8 cellular contexts compared by ENCODE assay signal in genomic region chr4:139556071-139556734, GRCh38. TPM values are rescaled to one million over a fixed set of nuclear protein-coding genes. Genes with fewer than 3 reads are reported as not detected.
DNase-seq lines count a peak whose midpoint lies in the region; ATAC-seq and TF ChIP-seq lines count a peak whose summit lies in the region.

SETD7 (minus strand) TSS chr4:139556219; CDS start chr4:139556137, 82 bp downstream.

- H3K79me2 ChIP-seq in H9 (ENCODE audit: insufficient read depth, low read length): no peaks in the 10 kb centered on the region
- peaks cover 12% of the 10 kb centered on the region for H3K79me2 ChIP-seq in trophoblast cell (ENCODE audit: control insufficient read depth, insufficient read depth, low read length, poor library complexity)

- H3K4ac ChIP-seq in H9 (ENCODE audit: low read depth, low read length): no peak within 1 kb of the TSS
- peak within 1 kb of the TSS; percentile 93 for H3K4ac ChIP-seq in trophoblast cell (ENCODE audit: low read depth, low read length)

- H3K36me3 Mint-ChIP-seq in H9 (ENCODE audit: insufficient read depth in 1 of 3, low read depth in 3 of 3): no peaks in the 10 kb centered on the region; a peak in 2 of 7 replicates
- peaks cover 1% of the 10 kb centered on the region for H3K36me3 Mint-ChIP-seq in T-helper 1 cell treated with Interleukin-12 subunit alpha and Interleukin-12 subunit beta and Interleukin-4 antibody, amounts not matched to agents 30 μg/mL and 1 μg/mL, for 36 hours (ENCODE audit: low read depth)

- H2BK120ac ChIP-seq in H9 (ENCODE audit: low read depth, low read length, poor library complexity, severe bottlenecking): no peak within 1 kb of the TSS
- peak within 1 kb of the TSS; percentile 96 for H2BK120ac ChIP-seq in trophoblast cell (ENCODE audit: insufficient read depth, low read length, poor library complexity)

- H3K27ac ChIP-seq in H9 (ENCODE audit: insufficient read length, low read depth, low read length) (no peak within 1 kb of the TSS), heart right ventricle (peak within 1 kb of the TSS; percentile 92 to 99 (median 98)), trophoblast cell (ENCODE audit: low read depth, low read length) (peak within 1 kb of the TSS; percentile 75)

- no peak within 1 kb of the TSS for H3T11ph ChIP-seq in H9 (ENCODE audit: low read length)

- H3K14ac ChIP-seq in H9 (ENCODE audit: insufficient read depth, low read length) (peak within 1 kb of the TSS; percentile 89), trophoblast cell (ENCODE audit: low read length) (peak within 1 kb of the TSS; percentile 95)

- H3K4me2 ChIP-seq in H9 (ENCODE audit: insufficient read depth, insufficient read length, low read length) (peak within 1 kb of the TSS; percentile 73), trophoblast cell (ENCODE audit: low read length) (peak within 1 kb of the TSS; percentile 95)

- no peaks in the 10 kb centered on the region for H4K20me1 ChIP-seq in H9 (ENCODE audit: control insufficient read depth, insufficient read depth, insufficient read length)

- H2BK15ac ChIP-seq in H9 (ENCODE audit: low read depth, low read length): no peak within 1 kb of the TSS

- H3K4me1 ChIP-seq in H9 (ENCODE audit: insufficient read depth, low read length) (peaks cover 5% of the 10 kb centered on the region), heart right ventricle (peaks cover 10 to 77% (median 62%) of the 10 kb centered on the region in 9 donors), trophoblast cell (ENCODE audit: control insufficient read depth in 1 of 2, insufficient read depth in 2 of 2, low read length in 2 of 2) (peaks cover 8 to 12% of the 10 kb centered on the region in 2 experiments)

- peak; percentile 66 to 81 (median 75) for ATAC-seq in heart right ventricle

- H3K9me3 ChIP-seq in H9 (ENCODE audit: control insufficient read depth, low read depth, low read length) (no peaks in the 10 kb centered on the region), heart right ventricle (no peaks in the 10 kb centered on the region), trophoblast cell (ENCODE audit: insufficient read depth, low read depth, low read length) (no peaks in the 10 kb centered on the region)

- H3K23ac ChIP-seq in H9 (ENCODE audit: insufficient read length, low read depth, low read length): no peak within 1 kb of the TSS
- no peak within 1 kb of the TSS for H3K23ac ChIP-seq in trophoblast cell (ENCODE audit: low read length)

- no peak within 1 kb of the TSS for H2BK20ac ChIP-seq in H9 (ENCODE audit: low read depth, low read length, poor library complexity, severe bottlenecking)

- H4K8ac ChIP-seq in H9 (replicated peaks; ENCODE audit: insufficient read length, low read depth, low read length) (no peak within 1 kb of the TSS), trophoblast cell (ENCODE audit: low read depth, low read length) (peak within 1 kb of the TSS; percentile 95)

- H3K4me1 Mint-ChIP-seq in H9: peaks cover 27 to 42% of the 10 kb centered on the region in 2 experiments
- H3K4me1 Mint-ChIP-seq in T-helper 1 cell treated with Interleukin-12 subunit alpha and Interleukin-12 subunit beta and Interleukin-4 antibody, amounts not matched to agents 30 μg/mL and 1 μg/mL, for 36 hours (ENCODE audit: low read depth): peaks cover 43% of the 10 kb centered on the region

- H4K91ac ChIP-seq in H9 (ENCODE audit: insufficient read length, low read depth, low read length): no peak within 1 kb of the TSS
- peak within 1 kb of the TSS; percentile 97 for H4K91ac ChIP-seq in trophoblast cell (ENCODE audit: low read depth, low read length)

- peak within 1 kb of the TSS; percentile 65 for H3K18ac ChIP-seq in H9 (ENCODE audit: insufficient read length, low read depth, low read length)
- peak within 1 kb of the TSS; percentile 99 for H3K18ac ChIP-seq in trophoblast cell (ENCODE audit: low read length)

- intact Hi-C loops in heart right ventricle (cut with DNase I): loop anchor here in 3 of 10 donors (2.0 to 5.0 kb wide), 3 partner anchors 59 to 104 kb away; partner anchors contain the start of gene RAB33B (in 2 of the 3)

- peaks cover 0 to 3% of the 10 kb centered on the region in 2 experiments; a peak in 2 of 5 replicates for H3K9me3 Mint-ChIP-seq in H9
- no peaks in the 10 kb centered on the region for H3K9me3 Mint-ChIP-seq in T-helper 1 cell treated with Interleukin-12 subunit alpha and Interleukin-12 subunit beta and Interleukin-4 antibody, amounts not matched to agents 30 μg/mL and 1 μg/mL, for 36 hours

- peaks cover 86% of the 10 kb centered on the region for H3K27me3 Mint-ChIP-seq in H9 (ENCODE audit: low read depth)
- H3K27me3 Mint-ChIP-seq in T-helper 1 cell treated with Interleukin-12 subunit alpha and Interleukin-12 subunit beta and Interleukin-4 antibody, amounts not matched to agents 30 μg/mL and 1 μg/mL, for 36 hours (ENCODE audit: low read depth): peaks cover 14% of the 10 kb centered on the region

- no peak within 1 kb of the TSS for H3K56ac ChIP-seq in H9 (ENCODE audit: insufficient read length, low read depth, low read length)

- H3K4me3 Mint-ChIP-seq in H9: peak within 1 kb of the TSS; percentile 87 to 98
- peak within 1 kb of the TSS; percentile 95 for H3K4me3 Mint-ChIP-seq in T-helper 1 cell treated with Interleukin-12 subunit alpha and Interleukin-12 subunit beta and Interleukin-4 antibody, amounts not matched to agents 30 μg/mL and 1 μg/mL, for 36 hours

- H2BK5ac ChIP-seq in H9 (ENCODE audit: insufficient read length, low read length): no peak within 1 kb of the TSS
- peak within 1 kb of the TSS; percentile 74 for H2BK5ac ChIP-seq in trophoblast cell (ENCODE audit: low read depth, low read length, poor library complexity)

- no peak within 1 kb of the TSS for H2AFZ ChIP-seq in H9 (ENCODE audit: low read length)
- peak within 1 kb of the TSS; percentile 91 for H2AFZ ChIP-seq in trophoblast cell (ENCODE audit: insufficient read depth, low read length, poor library complexity)

- H3K36me3 ChIP-seq in heart right ventricle (no peaks in the 10 kb centered on the region), trophoblast cell (ENCODE audit: control insufficient read depth in 1 of 2, insufficient read depth in 2 of 2, low read length in 2 of 2) (no peaks in the 10 kb centered on the region)

- H3K79me1 ChIP-seq in H9 (ENCODE audit: insufficient read depth, low read depth, low read length, poor library complexity, severe bottlenecking) (no peaks in the 10 kb centered on the region), trophoblast cell (ENCODE audit: low read length) (peaks cover 16% of the 10 kb centered on the region)

- H2BK12ac ChIP-seq in H9 (ENCODE audit: insufficient read length, low read depth, low read length) (no peak within 1 kb of the TSS), trophoblast cell (ENCODE audit: low read length) (peak within 1 kb of the TSS; percentile 51)

- H2AK5ac ChIP-seq in H9 (ENCODE audit: insufficient read length, low read length) (no peak within 1 kb of the TSS), trophoblast cell (ENCODE audit: low read length) (peak within 1 kb of the TSS; percentile 90)

- H4K12ac ChIP-seq in trophoblast cell (ENCODE audit: low read depth, low read length): peak within 1 kb of the TSS; percentile 89

- peak within 1 kb of the TSS; percentile 52 for H3K9ac ChIP-seq in H9 (ENCODE audit: extremely low read depth, insufficient read length, low read length)
- H3K9ac ChIP-seq in trophoblast cell (ENCODE audit: low read length): peak within 1 kb of the TSS; percentile 90

- DNase-seq in DMS114 treated with DMSO at 0.1 percent for 48 hours (lab: John Stamatoyannopoulos, UW; ENCODE audit: unreplicated experiment) (peak; percentile 10), H9 (peak; percentile 88), NCI-H1092 treated with DMSO at 0.1 percent for 48 hours (lab: John Stamatoyannopoulos, UW) (peak; percentile 76), amygdala (lab: John Stamatoyannopoulos, UW) (peak in 53 of 56 donors; percentile 15 to 87 (median 69)), heart right ventricle (peak; percentile 80 to 83), trophoblast cell (peak; percentile 80 to 86), ureter (ENCODE audit: low spot score) (peak; percentile 83)

- peaks cover 25% of the 10 kb centered on the region for H3K27me3 ChIP-seq in H9 (ENCODE audit: insufficient read depth, low read length)
- no peaks in the 10 kb centered on the region for H3K27me3 ChIP-seq in heart right ventricle
- H3K27me3 ChIP-seq in trophoblast cell (ENCODE audit: insufficient read depth, low read length): peaks cover 18% of the 10 kb centered on the region

- peaks cover 19% of the 10 kb centered on the region for H3K23me2 ChIP-seq in H9 (ENCODE audit: insufficient read length, low read depth, low read length, poor library complexity, severe bottlenecking)

- no CpG with 5 or more reads among the region's 63 CpGs for WGBS in H9 (ENCODE audit: extremely low coverage, insufficient read length, low lambda C conversion rate)
- WGBS in heart right ventricle, 2 donors: 0% methylated on average over 57 to 63 of the region's 63 CpGs
- WGBS in trophoblast cell (ENCODE audit: extremely low coverage, insufficient coverage, insufficient read length): no CpG with 5 or more reads among the region's 63 CpGs

- H3K4me3 ChIP-seq in heart right ventricle (peak within 1 kb of the TSS; percentile 65 to 98 (median 92)), trophoblast cell (ENCODE audit: low read depth, low read length) (peak within 1 kb of the TSS; percentile 86)

- no peak within 1 kb of the TSS for H4K5ac ChIP-seq in H9 (ENCODE audit: insufficient read length, low read depth, low read length)

- H3K27ac Mint-ChIP-seq in H9: peak within 1 kb of the TSS in 2 of 3 experiments; percentile 73 to 85; a peak in 2 of 7 replicates
- H3K27ac Mint-ChIP-seq in T-helper 1 cell treated with Interleukin-12 subunit alpha and Interleukin-12 subunit beta and Interleukin-4 antibody, amounts not matched to agents 30 μg/mL and 1 μg/mL, for 36 hours: peak within 1 kb of the TSS; percentile 98

- TF ChIP-seq CTCF in H9 (conservative IDR thresholded peaks at IDR 0.05): no peak
- TF ChIP-seq CTCF in heart right ventricle (IDR thresholded peaks at IDR 0.05): peak in 3 of 9 donors; percentile 17 to 40 (median 33)

RNA-seq across cellular contexts. Expression of gene SETD7, which starts in this region (rescaled TPM):
- total RNA-seq in H9 (2021): 1.5 and 1.7 TPM in 2 replicates
- 10 to 100 TPM; 41.0 to 79.2 (median 57.8) TPM for total RNA-seq in heart right ventricle
- 10 to 100 TPM; 12.0 to 13.5 TPM for polyA plus RNA-seq in heart right ventricle
- 11.2 TPM in 2 replicates for polyA plus RNA-seq in trophoblast cell (2013)
- 34.9 TPM for total RNA-seq in ureter

Comparison
In these comparisons a context has a peak if more than half of its experiments do, and no peak if none do; other contexts are left out.
1. RNA of gene SETD7 (total RNA-seq): 41.0 to 79.2 TPM in heart right ventricle and 34.9 TPM in ureter (single experiment); 1.5 to 1.7 TPM in H9; every median in the first group is over 10 times any median in the second.
2. DNase-seq: peak in every context shown above with its lines; median percentile 88 in H9; 83 in trophoblast cell; 83 in ureter; 82 in heart right ventricle; 76 in NCI-H1092 treated with DMSO at 0.1 percent for 48 hours; 69 in amygdala; 10 in DMS114 treated with DMSO at 0.1 percent for 48 hours.